Comparison of ENCODE assay signal across 9 cellular contexts in genomic region chr17:76446449-76447231, GRCh38. TPM values are rescaled to one million over a fixed set of nuclear protein-coding genes. Genes with fewer than 3 reads are reported as not detected.
DNase-seq lines count a peak whose midpoint lies in the region; ATAC-seq and TF ChIP-seq lines count a peak whose summit lies in the region.
"Had no signal": no experiment of that assay in that cellular context is flagged by ENCODE, and none has a peak within 500 bp of the region (broad histone marks: within the 10 kb centered on the region; RNA-seq: fewer than 3 reads in every experiment).

No MANE protein-coding gene starts in this region.

- no peak for TF ChIP-seq POLR2A in transverse colon (IDR thresholded peaks at IDR 0.05)
- TF ChIP-seq POLR2A in vagina (IDR thresholded peaks at IDR 0.05) = no peak

- H3K4me3 ChIP-seq in OCI-LY7 (ENCODE audit: low read depth, low read length, poor library complexity, severe bottlenecking) (no peak overlapping the region), transverse colon (no peak overlapping the region), vagina (no peak overlapping the region)

- CTCF ChIA-PET in OCI-LY7 (lab: Charles Lee; ENCODE audit: unreplicated experiment) = interaction anchor here (0.6 to 0.9 kb wide), 2 partner anchors 12 to 38 kb away, joined by 3 read pairs; no protein-coding TSS in a partner anchor

- no peak overlapping the region for H3K27ac ChIP-seq in OCI-LY7 (ENCODE audit: low read depth, low read length, poor library complexity, severe bottlenecking)
- H3K27ac ChIP-seq in transverse colon = no peak overlapping the region
- H3K27ac ChIP-seq in vagina = no peak overlapping the region

- no peaks in the 10 kb centered on the region for H3K9me3 ChIP-seq in OCI-LY7 (ENCODE audit: low read length)
- H3K9me3 ChIP-seq in transverse colon = no peaks in the 10 kb centered on the region
- no peaks in the 10 kb centered on the region for H3K9me3 ChIP-seq in vagina

- ATAC-seq in GM18517 (IDR thresholded peaks at IDR 0.05; ENCODE audit: unreplicated experiment) = no peak

- intact Hi-C loops in OCI-LY7 (cut with micrococcal nuclease; ENCODE audit: unreplicated experiment) = no loop called here
- intact Hi-C loops in transverse colon (cut with DNase I; ENCODE audit: low total_unique reads) = no loop called here
- intact Hi-C loops in vagina (cut with DNase I) = no loop called here

- DNase-seq in H4 (ENCODE audit: low spot score) (peak; percentile 94), OCI-LY7 (ENCODE audit: low spot score) (no peak), fibroblast of gingiva (ENCODE audit: low read depth) (peak; percentile 71), renal cortical epithelial cell (ENCODE audit: low read depth) (peak; percentile 96), occipital lobe (lab: John Stamatoyannopoulos, UW) (no peak), transverse colon (no peak), vagina (ENCODE audit: extremely low spot score in 2 of 2) (no peak)
- DNase-seq: naive B cell had no signal

- in situ Hi-C loops in transverse colon (cut with MboI; ENCODE audit: low pct_ligation_motif_present in 1 of 4, low pct_unique_long_range_greater_than_20kb in 1 of 4, low sequenced_read_pairs in 3 of 4) = no loop called here

- no peak overlapping the region for H2AFZ ChIP-seq in OCI-LY7 (ENCODE audit: low read length)

- H3K27me3 ChIP-seq in transverse colon (no peaks in the 10 kb centered on the region), vagina (no peaks in the 10 kb centered on the region)

- peaks cover 28% of the 10 kb centered on the region; the same call in 1 of the 2 replicates for H3K36me3 ChIP-seq in OCI-LY7 (ENCODE audit: insufficient read depth, low read length)
- H3K36me3 ChIP-seq in transverse colon = no peaks in the 10 kb centered on the region
- H3K36me3 ChIP-seq in vagina = no peaks in the 10 kb centered on the region

- peaks cover 64% of the 10 kb centered on the region for H4K20me1 ChIP-seq in OCI-LY7 (ENCODE audit: insufficient read depth, low read length)

- no peak for TF ChIP-seq EP300 in transverse colon (IDR thresholded peaks at IDR 0.05; ENCODE audit: low read depth)

- no TSS peak for BruUV-seq in OCI-LY7 (replicated peaks; lab: Mats Ljungman, UMichigan)

- no peaks in the 10 kb centered on the region for H3K9me2 ChIP-seq in OCI-LY7 (ENCODE audit: insufficient read depth, low read length)

- POLR2A ChIA-PET in OCI-LY7 (lab: Charles Lee) = no interaction called here

- H3K79me2 ChIP-seq in OCI-LY7 (ENCODE audit: insufficient read depth, low read depth, low read length) = peaks cover 100% of the 10 kb centered on the region

- no peak for TF ChIP-seq CTCF in OCI-LY7 (conservative IDR thresholded peaks at IDR 0.05; ENCODE audit: low read length)
- TF ChIP-seq CTCF in transverse colon (IDR thresholded peaks at IDR 0.05) = no peak
- no peak for TF ChIP-seq CTCF in vagina (IDR thresholded peaks at IDR 0.05)

- WGBS in transverse colon (ENCODE audit: low coverage in 1 of 2), 2 donors = 71% methylated on average over 6 to 9 of the region's 9 CpGs

- peak overlapping the region; percentile 86; the same call in 1 of the 2 replicates for H3K4me2 ChIP-seq in OCI-LY7 (ENCODE audit: low read length)

- H3K4me1 ChIP-seq in OCI-LY7 (ENCODE audit: insufficient read depth, low read length, poor library complexity, severe bottlenecking) (peaks cover 94% of the 10 kb centered on the region), transverse colon (peaks cover 0 to 20% (median 5%) of the 10 kb centered on the region in 4 donors), vagina (peaks cover 31% of the 10 kb centered on the region)

RNA-seq across cellular contexts. Expression of gene UBE2O, which starts 6.3 kb away (rescaled TPM):
- 14.7 and 16.2 TPM in 2 replicates for total RNA-seq in H4 (2014; rRNA removed; shearing (Covaris generic))
- total RNA-seq in OCI-LY7 (2014; rRNA removed; shearing (Covaris generic)) = 43.4 and 55.1 TPM in 2 replicates
- 71.0 and 79.6 TPM in 2 replicates for total RNA-seq in OCI-LY7 (2022)
- 9.9 and 36.8 TPM in 2 replicates for total RNA-seq in renal cortical epithelial cell
- 30.3 TPM for total RNA-seq in occipital lobe
- total RNA-seq in transverse colon = 10 to 100 TPM in 3 of 4 donors, 1 to 10 TPM in 1; 9.8 to 28.8 (median 15.9) TPM
- 29.7 TPM for total RNA-seq in vagina

RNA-seq across cellular contexts. Expression of gene AANAT, which starts 20.8 kb away (rescaled TPM):
- not detected in 2 replicates for total RNA-seq in H4 (2014; rRNA removed; shearing (Covaris generic))
- total RNA-seq in OCI-LY7 (2014; rRNA removed; shearing (Covaris generic)) = not detected in 2 replicates
- total RNA-seq in OCI-LY7 (2022) (not detected in 2 replicates), renal cortical epithelial cell (0.10 TPM in 1 of 2 replicates, not detected in the other), occipital lobe (not detected), transverse colon (not detected), vagina (not detected)

RNA-seq across cellular contexts. Expression of gene RHBDF2, which starts 54.6 kb away (rescaled TPM):
- 9.0 and 17.4 TPM in 2 replicates for total RNA-seq in H4 (2014; rRNA removed; shearing (Covaris generic))
- total RNA-seq in OCI-LY7 (2014; rRNA removed; shearing (Covaris generic)) = 122 and 144 TPM in 2 replicates
- total RNA-seq in OCI-LY7 (2022) (158 and 173 TPM in 2 replicates), renal cortical epithelial cell (30.0 and 40.1 TPM in 2 replicates), occipital lobe (2.2 TPM), transverse colon (10 to 100 TPM; 11.3 to 47.4 (median 23.2) TPM), vagina (34.6 TPM)

Comparison
In these comparisons a context has a peak if more than half of its experiments do, and no peak if none do; other contexts are left out.
1. DNase-seq: peak in H4 (single experiment), fibroblast of gingiva (single experiment) and renal cortical epithelial cell (single experiment); none in OCI-LY7 (single experiment), occipital lobe (single experiment), transverse colon (single experiment) and vagina (0 of 2).